Comparison of ENCODE assay signal across 17 cellular contexts in the genomic region with DNA sequence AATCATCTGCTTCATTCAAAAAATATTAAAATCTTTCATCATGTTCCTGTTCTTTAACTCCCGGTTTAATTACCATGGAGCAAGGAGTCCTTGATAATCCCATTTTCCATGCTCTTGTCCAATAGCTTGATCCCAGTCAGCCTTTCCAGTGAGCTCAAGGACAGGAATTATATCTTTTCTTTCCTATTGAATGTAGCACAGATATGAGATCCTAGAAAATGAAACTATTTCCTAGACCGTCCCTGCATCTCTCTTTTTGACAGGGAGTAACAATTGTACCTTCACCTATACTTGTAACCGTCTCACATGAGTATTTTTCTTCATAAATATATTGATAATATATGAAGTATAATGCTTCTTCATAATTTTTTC. TPM values are rescaled to one million over a fixed set of nuclear protein-coding genes. Genes with fewer than 3 reads are reported as not detected.
DNase-seq lines count a peak whose midpoint lies in the region; ATAC-seq and TF ChIP-seq lines count a peak whose summit lies in the region.
"Had no signal": no experiment of that assay in that cellular context is flagged by ENCODE, and none has a peak within 500 bp of the region (broad histone marks: within the 10 kb centered on the region; RNA-seq: fewer than 3 reads in every experiment).

No MANE protein-coding gene starts in this region.

- no peak overlapping the region for H2BK20ac ChIP-seq in IMR-90 (ENCODE audit: low read depth, low read length)

- no CpG with 5 or more reads among the region's 3 CpGs for WGBS in IMR-90 (ENCODE audit: extremely low coverage in 2 of 2, insufficient read length in 1 of 2), 2 experiments

- TF ChIP-seq POLR2A in IMR-90 (IDR thresholded peaks at IDR 0.05; ENCODE audit: low read depth, low read length) (no peak), uterus (IDR thresholded peaks at IDR 0.05) (no peak)

- peak overlapping the region; percentile 37; the same call in 1 of the 2 replicates for H3K9ac ChIP-seq in IMR-90 (ENCODE audit: low read depth, low read length)
- H3K9ac ChIP-seq: KMS-11 had no signal

- intact Hi-C loops in IMR-90 (cut with micrococcal nuclease), result no loop called here
- intact Hi-C loops in uterus (cut with DNase I; ENCODE audit: low total_unique reads), result no loop called here

- no peak for TF ChIP-seq RAD21 in IMR-90 (IDR thresholded peaks at IDR 0.05; ENCODE audit: low read length)

- POLR2A ChIA-PET in IMR-90 (lab: Charles Lee; ENCODE audit: unreplicated experiment), result interaction anchor here (0.6 kb wide), 1 partner anchor 1024 kb away, joined by 5 read pairs; no protein-coding TSS in a partner anchor

- H2BK5ac ChIP-seq in IMR-90 (ENCODE audit: low read depth, low read length, poor library complexity, severe bottlenecking), result no peak overlapping the region

- no peak overlapping the region for H2AFZ ChIP-seq in IMR-90 (replicated peaks; ENCODE audit: low read length, poor library complexity)

- H4K8ac ChIP-seq in IMR-90 (ENCODE audit: low read depth in 2 of 2, low read length in 2 of 2), result no peak overlapping the region

- H4K5ac ChIP-seq in IMR-90 (ENCODE audit: low read depth, low read length), result no peak overlapping the region

- H3K4me3 ChIP-seq in IMR-90 (ENCODE audit: insufficient read depth, low read depth, low read length) (no peak overlapping the region), coronary artery (peak overlapping the region; percentile 21), uterus (peak overlapping the region; percentile 26 to 32)

- H3K27ac ChIP-seq in IMR-90 (ENCODE audit: insufficient read depth, low read length) (no peak overlapping the region), coronary artery (no peak overlapping the region), uterus (peak overlapping the region; percentile 76 to 85)
- H3K27ac ChIP-seq: KMS-11 had no signal

- no peak overlapping the region for H2BK120ac ChIP-seq in IMR-90 (ENCODE audit: low read depth, low read length)

- H3K27me3 ChIP-seq in IMR-90 (ENCODE audit: control insufficient read depth, insufficient read depth, low read length) (no peaks in the 10 kb centered on the region), uterus (no peaks in the 10 kb centered on the region)

- ATAC-seq in IMR-90 (ENCODE audit: low read depth), result no peak
- peak; percentile 59 for ATAC-seq in left lobe of liver
- no peak for ATAC-seq in GM18867 (IDR thresholded peaks at IDR 0.05; ENCODE audit: unreplicated experiment)
- no peak for ATAC-seq in GM19463 (IDR thresholded peaks at IDR 0.05; ENCODE audit: unreplicated experiment)
- ATAC-seq: activated CD4-positive, alpha-beta T cell treated with anti-CD3 and anti-CD28 coated beads for 36 hours; activated T-cell treated with anti-CD3 and anti-CD28 coated beads, Interleukin-2, amount 50 U/mL, for 72 hours; stimulated activated naive CD8-positive, alpha-beta T cell treated with anti-CD3 and anti-CD28 coated beads, Interleukin-15, amount 100 ng/mL, for 72 hours had no signal

- H4K20me1 ChIP-seq in IMR-90 (ENCODE audit: insufficient read depth, low read length), result no peaks in the 10 kb centered on the region

- H2BK15ac ChIP-seq in IMR-90 (ENCODE audit: low read depth, low read length), result no peak overlapping the region

- H3K56ac ChIP-seq in IMR-90 (ENCODE audit: extremely low read depth, insufficient read depth, low read length), result no peak overlapping the region

- no peak overlapping the region for H3K14ac ChIP-seq in IMR-90 (replicated peaks; ENCODE audit: low read depth, low read length)

- CTCF ChIA-PET in IMR-90 (lab: Yijun Ruan, JAX), result no interaction called here

- H3K9me1 ChIP-seq in IMR-90 (ENCODE audit: insufficient read depth, low read length), result no peaks in the 10 kb centered on the region

- H3K4me2 ChIP-seq in IMR-90 (ENCODE audit: low read depth, low read length), result peak overlapping the region; percentile 96
- H3K4me2 ChIP-seq: KMS-11 had no signal

- H3K18ac ChIP-seq in IMR-90 (ENCODE audit: low read depth, low read length), result no peak overlapping the region

- BruUV-seq in IMR-90 (replicated peaks; lab: Mats Ljungman, UMichigan), result no TSS peak

- H3K79me1 ChIP-seq in IMR-90 (ENCODE audit: low read depth in 1 of 2, low read length in 2 of 2), result no peaks in the 10 kb centered on the region

- H3K4me1 ChIP-seq in IMR-90 (ENCODE audit: control insufficient read depth, insufficient read depth, low read length) (no peaks in the 10 kb centered on the region), uterus (no peaks in the 10 kb centered on the region)
- H3K4me1 ChIP-seq: Caco-2 had no signal

- no peak overlapping the region for H2AK5ac ChIP-seq in IMR-90 (ENCODE audit: low read depth, low read length)

- peaks cover 2% of the 10 kb centered on the region for H3K9me3 ChIP-seq in IMR-90 (ENCODE audit: control insufficient read depth, insufficient read depth, low read length)
- H3K9me3 ChIP-seq in uterus, result peaks cover 0 to 10% of the 10 kb centered on the region in 2 donors

- dilution Hi-C loops in IMR-90 (cut with HindIII; ENCODE audit: low sequenced_read_pairs, unreplicated experiment), result no loop called here

- no peak overlapping the region for H2AK9ac ChIP-seq in IMR-90 (replicated peaks; ENCODE audit: low read depth, low read length, poor library complexity)

- H3K36me3 ChIP-seq in IMR-90 (ENCODE audit: control insufficient read depth, insufficient read depth, low read length), result no peaks in the 10 kb centered on the region
- no peaks in the 10 kb centered on the region for H3K36me3 ChIP-seq in uterus

- H3K23ac ChIP-seq in IMR-90 (ENCODE audit: low read depth, low read length), result no peak overlapping the region

- TF ChIP-seq CTCF in IMR-90 (conservative IDR thresholded peaks at IDR 0.05; ENCODE audit: low read depth, low read length), result no peak
- no peak for TF ChIP-seq CTCF in coronary artery (IDR thresholded peaks at IDR 0.05)
- no peak for TF ChIP-seq CTCF in uterus (IDR thresholded peaks at IDR 0.05)

- no peak overlapping the region for H4K91ac ChIP-seq in IMR-90 (ENCODE audit: insufficient read depth, low read depth, low read length)

- H3K4ac ChIP-seq in IMR-90 (ENCODE audit: low read depth, low read length), result no peak overlapping the region

- DNase-seq in IMR-90 (no peak), coronary artery (ENCODE audit: low spot score) (no peak), left lobe of liver (ENCODE audit: low spot score) (no peak), uterus (no peak), DMS153 treated with DMSO at 0.1 percent for 48 hours (lab: John Stamatoyannopoulos, UW; ENCODE audit: unreplicated experiment) (no peak)
- DNase-seq: activated CD4-positive, alpha-beta T cell treated with anti-CD3 and anti-CD28 coated beads for 36 hours; activated T-cell treated with anti-CD3 and anti-CD28 coated beads, Interleukin-2, amount 50 U/mL, for 72 hours; Caco-2; effector memory CD4-positive, alpha-beta T cell; hypothalamus; mesendoderm; posterior cingulate gyrus; stimulated activated CD4-positive, alpha-beta T cell treated with anti-CD3 and anti-CD28 coated beads, Interleukin-4, amount 100 ng/mL, for 4 hours; stimulated activated naive CD8-positive, alpha-beta T cell treated with anti-CD3 and anti-CD28 coated beads, Interleukin-15, amount 100 ng/mL, for 72 hours had no signal

- in situ Hi-C loops in IMR-90 (cut with MboI; ENCODE audit: low sequenced_read_pairs), result no loop called here

TF ChIP-seq in IMR-90, 13 proteins besides CTCF, POLR2A, EP300 and RAD21:
- TF ChIP-seq NFE2L2 (IDR thresholded peaks at IDR 0.05; ENCODE audit: low read depth, low read length), result no peak
- no peak for TF ChIP-seq CEBPB (IDR thresholded peaks at IDR 0.05; ENCODE audit: low read depth, low read length)
- no peak for TF ChIP-seq RFX5 (IDR thresholded peaks at IDR 0.05; ENCODE audit: low read depth, low read length)
- no peak for TF ChIP-seq MXI1 (IDR thresholded peaks at IDR 0.05; ENCODE audit: borderline replicate concordance, low read depth, low read length)
- TF ChIP-seq, protein P1, sequence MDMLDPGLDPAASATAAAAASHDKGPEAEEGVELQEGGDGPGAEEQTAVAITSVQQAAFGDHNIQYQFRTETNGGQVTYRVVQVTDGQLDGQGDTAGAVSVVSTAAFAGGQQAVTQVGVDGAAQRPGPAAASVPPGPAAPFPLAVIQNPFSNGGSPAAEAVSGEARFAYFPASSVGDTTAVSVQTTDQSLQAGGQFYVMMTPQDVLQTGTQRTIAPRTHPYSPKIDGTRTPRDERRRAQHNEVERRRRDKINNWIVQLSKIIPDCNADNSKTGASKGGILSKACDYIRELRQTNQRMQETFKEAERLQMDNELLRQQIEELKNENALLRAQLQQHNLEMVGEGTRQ (IDR thresholded peaks at IDR 0.05; ENCODE audit: low read depth, low read length), result no peak
- no peak for TF ChIP-seq RCOR1 (IDR thresholded peaks at IDR 0.05; ENCODE audit: insufficient replicate concordance, low read length)
- TF ChIP-seq FOS (IDR thresholded peaks at IDR 0.05; ENCODE audit: low read depth, low read length), result no peak
- no peak for TF ChIP-seq MAFK (IDR thresholded peaks at IDR 0.05; ENCODE audit: low read depth, low read length)
- TF ChIP-seq CHD1 (IDR thresholded peaks at IDR 0.05; ENCODE audit: low read depth, low read length), result no peak
- TF ChIP-seq SMC3 (IDR thresholded peaks at IDR 0.05; ENCODE audit: low read depth, low read length), result no peak
- no peak for TF ChIP-seq MAZ (IDR thresholded peaks at IDR 0.05; ENCODE audit: borderline replicate concordance, low read depth, low read length)

RNA-seq across cellular contexts. Expression of a gene that starts 35.6 kb away (rescaled TPM):
- total RNA-seq in IMR-90 (2012; rRNA removed) (not detected in 2 replicates), left lobe of liver (17.3 TPM), uterus (1 to 10 TPM in 1 of 4 donors, under 1 TPM in 2, not detected in 1; under 0.01 to 2.2 (median 0.34) TPM)
- not detected in 2 replicates for polyA plus RNA-seq in IMR-90 (2012; rRNA removed)
- polyA plus RNA-seq in IMR-90 (2012; cell fraction: cytosol; rRNA removed), result not detected in 2 replicates
- not detected in 2 replicates for polyA plus RNA-seq in IMR-90 (2012; cell fraction: nucleus; rRNA removed; ENCODE audit: low replicate concordance)
- total RNA-seq: activated CD4-positive, alpha-beta T cell treated with anti-CD3 and anti-CD28 coated beads for 36 hours; activated T-cell treated with anti-CD3 and anti-CD28 coated beads, Interleukin-2, amount 50 U/mL, for 72 hours; Caco-2 had no signal

Comparison
In these comparisons a context has a peak if more than half of its experiments do, and no peak if none do; other contexts are left out.
1. H3K27ac ChIP-seq: peak in uterus (2 of 2); none in IMR-90 (single experiment) and coronary artery (0 of 2).